ENCODE assay signal across 8 cellular contexts in the genomic region with DNA sequence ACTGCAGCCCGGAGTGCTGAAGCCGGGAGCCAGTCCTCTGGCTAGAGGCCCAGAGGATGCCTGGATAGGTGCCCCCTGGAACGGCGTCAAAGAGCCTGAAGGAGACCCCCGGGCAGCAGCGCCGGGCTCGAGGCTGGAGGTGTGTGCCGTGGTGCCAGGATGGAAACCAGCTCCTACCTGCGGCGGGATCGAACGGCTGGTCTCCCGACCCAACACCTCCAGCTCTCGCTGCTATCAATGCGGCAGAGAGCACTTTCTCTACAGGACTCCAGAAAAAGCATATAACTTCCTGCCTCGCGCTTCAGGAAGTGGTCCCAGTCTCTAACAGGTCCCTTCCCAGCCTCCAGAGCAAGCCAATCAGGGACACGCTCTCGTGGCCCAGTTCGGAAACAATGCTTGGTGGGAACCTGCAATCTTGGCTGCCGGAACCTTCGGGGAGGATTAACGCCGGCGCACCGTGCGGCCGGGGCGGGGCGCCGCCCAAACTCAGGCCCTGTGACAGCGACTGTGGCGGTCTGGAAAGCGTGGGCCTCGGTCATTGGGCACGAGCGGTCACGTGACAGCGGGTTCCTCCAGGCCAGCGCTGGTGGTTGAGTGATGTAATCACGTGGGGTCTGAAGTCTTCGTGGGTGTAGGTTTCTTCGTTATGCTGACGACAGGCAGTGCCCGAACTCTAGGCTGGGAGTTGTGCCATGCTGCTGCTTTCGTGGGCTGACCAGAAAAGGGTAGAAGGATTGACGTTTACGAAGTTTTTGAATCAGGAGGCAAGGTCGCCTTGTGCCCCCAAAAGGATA.
A peak's percentile ranks its signal among the peaks of the same experiment; 100 is the strongest.
DNase-seq lines count a peak whose midpoint lies in the region; ATAC-seq lines count a peak whose summit lies in the region.

A gene (minus strand): TSS at position 281 of the 794 bp plus-strand sequence. CDS start 430 bp downstream, outside the sequence.

- ATAC-seq in GM19372 (IDR thresholded peaks at IDR 0.05; ENCODE audit: low read depth, unreplicated experiment), result peak; percentile 90
- peak; percentile 92 for ATAC-seq in HG03558 (IDR thresholded peaks at IDR 0.05; ENCODE audit: extremely low read depth, unreplicated experiment)

- DNase-seq in C1 segment of cervical spinal cord (lab: John Stamatoyannopoulos, UW), result peak; percentile 92 to 100 (median 99)
- peak; percentile 90 for DNase-seq in NCI-H748 treated with DMSO at 0.1 percent for 48 hours (lab: John Stamatoyannopoulos, UW)
- DNase-seq in activated CD4-positive, alpha-beta T cell treated with anti-CD3 and anti-CD28 coated beads, Interleukin-2, amount 50 U/mL, for 24 hours (ENCODE audit: low read depth in 1 of 2, low spot score in 1 of 2), result peak; percentile 97 to 98
- DNase-seq in dedifferentiated amniotic fluid mesenchymal stem cell (ENCODE audit: extremely low spot score), result peak; percentile 99
- peak; percentile 100 for DNase-seq in left kidney (ENCODE audit: low read depth, low spot score)
- DNase-seq in stimulated activated CD4-positive, alpha-beta T cell treated with anti-CD3 and anti-CD28 coated beads, Interleukin-2, amount 100 ng/mL, for 24 hours, result peak; percentile 96 to 98

Comparison
In these comparisons a context has a peak if more than half of its experiments do, and no peak if none do; other contexts are left out.
1. Peak in every context shown above with its lines: DNase-seq and ATAC-seq.